In genomic region chr6:113352029-113352801, GRCh38 we compare ENCODE assay signal across 1 cellular context.
A peak's percentile ranks its signal among the peaks of the same experiment; 100 is the strongest.
TF ChIP-seq lines count a peak whose summit lies in the region.

No MANE protein-coding gene starts in this region.

TF ChIP-seq in HepG2, 621 proteins besides CTCF, POLR2A, EP300 and RAD21 (continued from another document and continues in another):
- TF ChIP-seq, protein P1, sequence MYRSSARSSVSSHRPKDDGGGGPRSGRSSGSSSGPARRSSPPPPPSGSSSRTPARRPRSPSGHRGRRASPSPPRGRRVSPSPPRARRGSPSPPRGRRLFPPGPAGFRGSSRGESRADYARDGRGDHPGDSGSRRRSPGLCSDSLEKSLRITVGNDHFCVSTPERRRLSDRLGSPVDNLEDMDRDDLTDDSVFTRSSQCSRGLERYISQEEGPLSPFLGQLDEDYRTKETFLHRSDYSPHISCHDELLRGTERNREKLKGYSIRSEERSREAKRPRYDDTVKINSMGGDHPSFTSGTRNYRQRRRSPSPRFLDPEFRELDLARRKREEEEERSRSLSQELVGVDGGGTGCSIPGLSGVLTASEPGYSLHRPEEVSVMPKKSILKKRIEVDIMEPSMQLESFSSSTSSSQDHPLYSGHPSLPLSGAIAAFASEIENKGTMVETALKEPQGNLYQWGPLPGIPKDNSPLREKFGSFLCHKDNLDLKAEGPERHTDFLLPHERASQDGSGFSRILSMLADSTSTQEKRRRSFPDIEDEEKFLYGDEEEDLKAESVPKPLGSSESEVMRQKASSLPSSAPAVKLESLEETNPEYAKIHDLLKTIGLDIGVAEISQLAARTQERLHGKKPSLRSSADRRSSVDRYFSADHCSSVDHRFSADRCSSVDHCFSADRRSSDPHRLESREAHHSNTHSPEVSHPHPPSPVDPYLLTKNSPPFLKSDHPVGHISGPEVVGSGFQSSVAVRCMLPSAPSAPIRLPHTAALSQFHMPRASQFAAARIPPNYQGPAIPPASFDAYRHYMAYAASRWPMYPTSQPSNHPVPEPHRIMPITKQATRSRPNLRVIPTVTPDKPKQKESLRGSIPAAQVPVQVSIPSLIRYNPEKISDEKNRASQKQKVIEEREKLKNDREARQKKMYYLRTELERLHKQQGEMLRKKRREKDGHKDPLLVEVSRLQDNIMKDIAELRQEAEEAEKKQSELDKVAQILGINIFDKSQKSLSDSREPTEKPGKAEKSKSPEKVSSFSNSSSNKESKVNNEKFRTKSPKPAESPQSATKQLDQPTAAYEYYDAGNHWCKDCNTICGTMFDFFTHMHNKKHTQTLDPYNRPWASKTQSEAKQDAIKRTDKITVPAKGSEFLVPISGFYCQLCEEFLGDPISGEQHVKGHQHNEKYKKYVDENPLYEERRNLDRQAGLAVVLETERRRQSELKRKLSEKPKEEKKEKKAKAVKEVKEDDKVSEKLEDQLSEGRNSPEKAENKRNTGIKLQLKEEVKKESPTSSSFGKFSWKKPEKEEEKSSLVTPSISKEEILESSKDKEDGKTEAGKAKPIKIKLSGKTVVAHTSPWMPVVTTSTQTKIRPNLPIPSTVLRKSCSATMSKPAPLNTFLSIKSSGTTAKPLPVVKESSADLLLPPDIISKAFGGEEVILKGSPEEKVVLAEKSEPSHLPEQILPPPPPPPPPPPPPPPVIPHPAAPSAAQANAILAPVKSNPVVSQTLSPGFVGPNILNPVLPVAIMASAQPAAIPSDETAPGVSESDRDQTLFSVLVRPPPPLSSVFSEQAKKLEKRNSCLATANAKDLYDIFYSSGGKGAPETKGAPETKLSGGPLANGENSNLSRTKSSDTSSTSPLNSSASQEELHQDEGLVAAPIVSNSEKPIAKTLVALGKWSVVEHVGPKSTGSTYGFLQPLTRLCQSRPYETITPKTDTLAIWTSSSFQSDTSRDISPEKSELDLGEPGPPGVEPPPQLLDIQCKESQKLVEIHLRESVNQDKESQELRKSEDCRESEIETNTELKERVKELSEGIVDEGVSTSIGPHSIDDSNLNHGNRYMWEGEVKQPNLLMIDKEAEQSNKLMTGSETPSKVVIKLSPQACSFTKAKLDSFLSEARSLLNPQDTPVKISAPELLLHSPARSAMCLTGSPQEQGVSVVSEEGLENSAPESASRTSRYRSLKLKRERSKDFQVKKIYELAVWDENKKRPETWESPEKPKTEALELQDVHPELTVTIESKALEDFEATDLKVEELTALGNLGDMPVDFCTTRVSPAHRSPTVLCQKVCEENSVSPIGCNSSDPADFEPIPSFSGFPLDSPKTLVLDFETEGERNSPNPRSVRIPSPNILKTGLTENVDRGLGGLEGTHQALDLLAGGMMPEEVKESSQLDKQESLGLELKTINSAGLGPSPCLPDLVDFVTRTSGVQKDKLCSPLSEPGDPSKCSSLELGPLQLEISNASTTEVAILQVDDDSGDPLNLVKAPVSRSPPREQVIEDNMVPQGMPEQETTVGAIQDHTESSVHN (CRISPR knock-in tag; IDR thresholded peaks at IDR 0.05): no peak
- TF ChIP-seq ZNF205 (CRISPR knock-in tag; IDR thresholded peaks at IDR 0.05) (peak; percentile 82; the same call in 1 of the 2 replicates), NR2F6 (IDR thresholded peaks at IDR 0.05) (peak; percentile 100), NR2F6 (CRISPR knock-in tag; IDR thresholded peaks at IDR 0.05) (peak; percentile 100), ZBTB38 (CRISPR knock-in tag; IDR thresholded peaks at IDR 0.05) (no peak), GABPB1 (CRISPR knock-in tag; IDR thresholded peaks at IDR 0.05) (peak; percentile 52; the same call in 1 of the 2 replicates), RFX3 (CRISPR knock-in tag; IDR thresholded peaks at IDR 0.05) (peak; percentile 16; the same call in 1 of the 2 replicates), RAD51 (IDR thresholded peaks at IDR 0.05; ENCODE audit: borderline replicate concordance) (no peak), TEAD3 (CRISPR knock-in tag; optimal IDR thresholded peaks at IDR 0.05; ENCODE audit: borderline replicate concordance) (peak; percentile 92), CREM (IDR thresholded peaks at IDR 0.05) (peak; percentile 95), CREM (CRISPR knock-in tag; IDR thresholded peaks at IDR 0.05) (no peak), SSRP1 (CRISPR knock-in tag; IDR thresholded peaks at IDR 0.05) (no peak), ZNF264 (CRISPR knock-in tag; IDR thresholded peaks at IDR 0.05) (peak; percentile 77; the same call in 1 of the 2 replicates), FUBP1 (CRISPR knock-in tag; IDR thresholded peaks at IDR 0.05; ENCODE audit: borderline replicate concordance) (no peak), SMAD1 (CRISPR knock-in tag; IDR thresholded peaks at IDR 0.05; ENCODE audit: borderline replicate concordance, low read depth) (no peak), HMG20B (CRISPR knock-in tag; conservative IDR thresholded peaks at IDR 0.05) (peak; percentile 96), ZNF484 (CRISPR knock-in tag; IDR thresholded peaks at IDR 0.05; ENCODE audit: borderline replicate concordance, low read depth) (no peak), CREB1 (IDR thresholded peaks at IDR 0.05) (peak; percentile 35; the same call in 1 of the 2 replicates), CREB1 (CRISPR knock-in tag; IDR thresholded peaks at IDR 0.05) (peak; percentile 80), ESRRA (CRISPR knock-in tag; IDR thresholded peaks at IDR 0.05; ENCODE audit: low read depth) (peak; percentile 68; the same call in 1 of the 2 replicates), MEIS1 (CRISPR knock-in tag; IDR thresholded peaks at IDR 0.05; ENCODE audit: borderline replicate concordance) (peak; percentile 49), SAFB2 (CRISPR knock-in tag; IDR thresholded peaks at IDR 0.05; ENCODE audit: borderline replicate concordance, low read depth) (no peak), TGIF2 (CRISPR knock-in tag; IDR thresholded peaks at IDR 0.05) (no peak), ZNF275 (CRISPR knock-in tag; IDR thresholded peaks at IDR 0.05; ENCODE audit: borderline replicate concordance) (no peak), GATAD1 (CRISPR knock-in tag; IDR thresholded peaks at IDR 0.05) (peak; percentile 71), CCDC6 (CRISPR knock-in tag; IDR thresholded peaks at IDR 0.05) (no peak), PHF20 (CRISPR knock-in tag; IDR thresholded peaks at IDR 0.05) (no peak), AHR (CRISPR knock-in tag; IDR thresholded peaks at IDR 0.05) (no peak), ZNF75D (CRISPR knock-in tag; IDR thresholded peaks at IDR 0.05; ENCODE audit: borderline replicate concordance) (no peak), ZNF10 (CRISPR knock-in tag; IDR thresholded peaks at IDR 0.05; ENCODE audit: borderline replicate concordance, low read depth) (no peak), THYN1 (CRISPR knock-in tag; IDR thresholded peaks at IDR 0.05; ENCODE audit: borderline replicate concordance, low read depth) (0 out of 2 replicates have a peak, but pooled peaks have one; percentile 67), ZNF652 (CRISPR knock-in tag; IDR thresholded peaks at IDR 0.05; ENCODE audit: borderline replicate concordance, low read depth) (no peak), SKIL (CRISPR knock-in tag; IDR thresholded peaks at IDR 0.05; ENCODE audit: borderline replicate concordance) (peak; percentile 60; the same call in 1 of the 2 replicates), ZNF607 (CRISPR knock-in tag; IDR thresholded peaks at IDR 0.05; ENCODE audit: borderline replicate concordance) (no peak), ZFP90 (CRISPR knock-in tag; IDR thresholded peaks at IDR 0.05; ENCODE audit: borderline replicate concordance) (no peak), ZNF670 (CRISPR knock-in tag; IDR thresholded peaks at IDR 0.05; ENCODE audit: borderline replicate concordance) (0 out of 2 replicates have a peak, but pooled peaks have one; percentile 58)
- TF ChIP-seq, protein P2, sequence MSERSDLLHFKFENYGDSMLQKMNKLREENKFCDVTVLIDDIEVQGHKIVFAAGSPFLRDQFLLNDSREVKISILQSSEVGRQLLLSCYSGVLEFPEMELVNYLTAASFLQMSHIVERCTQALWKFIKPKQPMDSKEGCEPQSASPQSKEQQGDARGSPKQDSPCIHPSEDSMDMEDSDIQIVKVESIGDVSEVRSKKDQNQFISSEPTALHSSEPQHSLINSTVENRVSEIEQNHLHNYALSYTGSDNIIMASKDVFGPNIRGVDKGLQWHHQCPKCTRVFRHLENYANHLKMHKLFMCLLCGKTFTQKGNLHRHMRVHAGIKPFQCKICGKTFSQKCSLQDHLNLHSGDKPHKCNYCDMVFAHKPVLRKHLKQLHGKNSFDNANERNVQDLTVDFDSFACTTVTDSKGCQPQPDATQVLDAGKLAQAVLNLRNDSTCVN (CRISPR knock-in tag; IDR thresholded peaks at IDR 0.05; ENCODE audit: borderline replicate concordance): peak; percentile 100
- TF ChIP-seq, protein P3, sequence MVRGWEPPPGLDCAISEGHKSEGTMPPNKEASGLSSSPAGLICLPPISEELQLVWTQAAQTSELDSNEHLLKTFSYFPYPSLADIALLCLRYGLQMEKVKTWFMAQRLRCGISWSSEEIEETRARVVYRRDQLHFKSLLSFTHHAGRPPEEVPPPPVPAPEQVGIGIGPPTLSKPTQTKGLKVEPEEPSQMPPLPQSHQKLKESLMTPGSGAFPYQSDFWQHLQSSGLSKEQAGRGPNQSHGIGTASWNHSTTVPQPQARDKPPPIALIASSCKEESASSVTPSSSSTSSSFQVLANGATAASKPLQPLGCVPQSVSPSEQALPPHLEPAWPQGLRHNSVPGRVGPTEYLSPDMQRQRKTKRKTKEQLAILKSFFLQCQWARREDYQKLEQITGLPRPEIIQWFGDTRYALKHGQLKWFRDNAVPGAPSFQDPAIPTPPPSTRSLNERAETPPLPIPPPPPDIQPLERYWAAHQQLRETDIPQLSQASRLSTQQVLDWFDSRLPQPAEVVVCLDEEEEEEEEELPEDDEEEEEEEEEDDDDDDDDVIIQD (CRISPR knock-in tag; IDR thresholded peaks at IDR 0.05; ENCODE audit: low read depth): peak; percentile 98
- TF ChIP-seq, protein P4, sequence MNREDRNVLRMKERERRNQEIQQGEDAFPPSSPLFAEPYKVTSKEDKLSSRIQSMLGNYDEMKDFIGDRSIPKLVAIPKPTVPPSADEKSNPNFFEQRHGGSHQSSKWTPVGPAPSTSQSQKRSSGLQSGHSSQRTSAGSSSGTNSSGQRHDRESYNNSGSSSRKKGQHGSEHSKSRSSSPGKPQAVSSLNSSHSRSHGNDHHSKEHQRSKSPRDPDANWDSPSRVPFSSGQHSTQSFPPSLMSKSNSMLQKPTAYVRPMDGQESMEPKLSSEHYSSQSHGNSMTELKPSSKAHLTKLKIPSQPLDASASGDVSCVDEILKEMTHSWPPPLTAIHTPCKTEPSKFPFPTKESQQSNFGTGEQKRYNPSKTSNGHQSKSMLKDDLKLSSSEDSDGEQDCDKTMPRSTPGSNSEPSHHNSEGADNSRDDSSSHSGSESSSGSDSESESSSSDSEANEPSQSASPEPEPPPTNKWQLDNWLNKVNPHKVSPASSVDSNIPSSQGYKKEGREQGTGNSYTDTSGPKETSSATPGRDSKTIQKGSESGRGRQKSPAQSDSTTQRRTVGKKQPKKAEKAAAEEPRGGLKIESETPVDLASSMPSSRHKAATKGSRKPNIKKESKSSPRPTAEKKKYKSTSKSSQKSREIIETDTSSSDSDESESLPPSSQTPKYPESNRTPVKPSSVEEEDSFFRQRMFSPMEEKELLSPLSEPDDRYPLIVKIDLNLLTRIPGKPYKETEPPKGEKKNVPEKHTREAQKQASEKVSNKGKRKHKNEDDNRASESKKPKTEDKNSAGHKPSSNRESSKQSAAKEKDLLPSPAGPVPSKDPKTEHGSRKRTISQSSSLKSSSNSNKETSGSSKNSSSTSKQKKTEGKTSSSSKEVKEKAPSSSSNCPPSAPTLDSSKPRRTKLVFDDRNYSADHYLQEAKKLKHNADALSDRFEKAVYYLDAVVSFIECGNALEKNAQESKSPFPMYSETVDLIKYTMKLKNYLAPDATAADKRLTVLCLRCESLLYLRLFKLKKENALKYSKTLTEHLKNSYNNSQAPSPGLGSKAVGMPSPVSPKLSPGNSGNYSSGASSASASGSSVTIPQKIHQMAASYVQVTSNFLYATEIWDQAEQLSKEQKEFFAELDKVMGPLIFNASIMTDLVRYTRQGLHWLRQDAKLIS (CRISPR knock-in tag; IDR thresholded peaks at IDR 0.05): no peak
